ENCODE assay signal across 27 cellular contexts in the genomic region with DNA sequence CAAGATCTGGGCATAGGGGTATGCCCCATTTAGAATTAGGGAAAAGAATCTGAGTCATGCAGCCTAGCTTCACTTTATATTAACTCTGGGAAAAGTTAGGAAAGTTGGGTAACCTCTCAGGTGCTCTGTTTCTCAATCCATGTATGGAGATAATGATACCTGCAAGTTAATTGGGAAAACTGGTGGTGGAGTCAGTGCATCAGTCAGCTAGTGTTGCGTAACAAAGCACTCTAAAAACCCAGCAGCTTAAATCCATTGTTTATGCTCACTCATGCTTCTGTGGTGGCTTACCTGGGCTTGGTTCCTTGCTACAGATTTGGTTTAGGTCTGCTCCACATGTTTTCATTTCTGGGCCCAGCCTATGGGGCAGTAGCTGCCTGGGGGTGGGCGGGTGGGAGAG.
DNase-seq lines count a peak whose midpoint lies in the region; ATAC-seq, FAIRE-seq and TF ChIP-seq lines count a peak whose summit lies in the region.
"Had no signal": no experiment of that assay in that cellular context is flagged by ENCODE, and none has a peak within 500 bp of the region (broad histone marks: within the 10 kb centered on the region; RNA-seq: fewer than 3 reads in every experiment).

No MANE protein-coding gene starts in this region.

- H3K27ac Mint-ChIP-seq in activated CD4-positive, alpha-beta T cell treated with anti-CD3 and anti-CD28 coated beads for 36 hours: no peak overlapping the region
- H3K27ac Mint-ChIP-seq: CD4-positive, alpha-beta T cell had no signal

- no peak for DNase-seq in activated CD4-positive, alpha-beta T cell treated with anti-CD3 and anti-CD28 coated beads for 36 hours
- DNase-seq in activated CD4-positive, alpha-beta T cell treated with anti-CD3 and anti-CD28 coated beads, Interleukin-2, amount 50 U/mL, for 1 hour: no peak
- DNase-seq in IMR-90 (no peak), K562 (ENCODE audit: extremely low read depth in 1 of 4, low spot score in 3 of 4) (no peak), foreskin keratinocyte (no peak), NCI-H128 (lab: John Stamatoyannopoulos, UW; ENCODE audit: unreplicated experiment) (no peak)
- DNase-seq: ACHN; Caco-2; CD4-positive, alpha-beta T cell; DMS 273 treated with DMSO at 0.1 percent for 48 hours; DND-41; GM23248; HCEC 1CT; KBM-7; NCI-H1092; NCI-H1436 treated with DMSO at 0.1 percent for 48 hours; NCI-H1930; NCI-H345; NCI-H524; NCI-H774; NK-92 treated with Interleukin-12 subunit alpha and Interleukin-12 subunit beta, amount 100 ng/mL, for 24 hours; SHP77 had no signal

- no peak overlapping the region for H3K9ac ChIP-seq in IMR-90 (ENCODE audit: low read depth, low read length)
- H3K9ac ChIP-seq in K562 (ENCODE audit: insufficient read depth in 1 of 2, low read depth in 2 of 2, low read length in 2 of 2): no peak overlapping the region
- H3K9ac ChIP-seq: BLaER1, GM23248 had no signal

- H3K4me2 ChIP-seq in IMR-90 (ENCODE audit: low read depth, low read length) (no peak overlapping the region), K562 (ENCODE audit: insufficient read depth, low read length) (no peak overlapping the region)

- H2AK5ac ChIP-seq in IMR-90 (ENCODE audit: low read depth, low read length): no peak overlapping the region

- H3K4ac ChIP-seq in IMR-90 (ENCODE audit: low read depth, low read length): no peak overlapping the region

- no peak overlapping the region for H3K14ac ChIP-seq in IMR-90 (replicated peaks; ENCODE audit: low read depth, low read length)

- H3K9me3 Mint-ChIP-seq in activated CD4-positive, alpha-beta T cell treated with anti-CD3 and anti-CD28 coated beads for 36 hours (ENCODE audit: low read depth): no peaks in the 10 kb centered on the region
- H3K9me3 Mint-ChIP-seq: CD4-positive, alpha-beta T cell had no signal

- H3K27me3 ChIP-seq in IMR-90 (ENCODE audit: control insufficient read depth, insufficient read depth, low read length): no peaks in the 10 kb centered on the region
- no peaks in the 10 kb centered on the region for H3K27me3 ChIP-seq in K562 (ENCODE audit: control insufficient read depth in 2 of 2, insufficient read depth in 2 of 2, low read length in 2 of 2)
- no peaks in the 10 kb centered on the region for H3K27me3 ChIP-seq in foreskin keratinocyte
- H3K27me3 ChIP-seq: BLaER1 had no signal

- no peak overlapping the region for H3K23ac ChIP-seq in IMR-90 (ENCODE audit: low read depth, low read length)

- peaks cover 32 to 85% of the 10 kb centered on the region in 2 experiments for H3K79me1 ChIP-seq in IMR-90 (ENCODE audit: low read depth in 1 of 2, low read length in 2 of 2)

- TF ChIP-seq CTCF in IMR-90 (conservative IDR thresholded peaks at IDR 0.05; ENCODE audit: low read depth, low read length) (no peak), K562 (IDR thresholded peaks at IDR 0.05 in 2 of 3, conservative IDR thresholded peaks at IDR 0.05 in 1 of 3; ENCODE audit: insufficient read depth in 2 of 3, low read depth in 1 of 3, low read length in 3 of 3) (no peak), foreskin keratinocyte (conservative IDR thresholded peaks at IDR 0.05) (no peak)

- H2BK15ac ChIP-seq in IMR-90 (ENCODE audit: low read depth, low read length): no peak overlapping the region

- H4K8ac ChIP-seq in IMR-90 (ENCODE audit: low read depth in 2 of 2, low read length in 2 of 2): no peak overlapping the region; a peak in 1 of 4 replicates

- no peak overlapping the region for H3K56ac ChIP-seq in IMR-90 (ENCODE audit: extremely low read depth, insufficient read depth, low read length)

- no peak overlapping the region for H2AK9ac ChIP-seq in IMR-90 (replicated peaks; ENCODE audit: low read depth, low read length, poor library complexity)

- no peak for TF ChIP-seq RAD21 in IMR-90 (IDR thresholded peaks at IDR 0.05; ENCODE audit: low read length)
- no peak for TF ChIP-seq RAD21 in K562 (CRISPR knock-in tag; conservative IDR thresholded peaks at IDR 0.05 in 1 of 2, IDR thresholded peaks at IDR 0.05 in 1 of 2)

- ATAC-seq in activated CD4-positive, alpha-beta T cell treated with anti-CD3 and anti-CD28 coated beads for 36 hours: peak; percentile 9
- ATAC-seq in IMR-90 (ENCODE audit: low read depth) (no peak), K562 (no peak), foreskin keratinocyte (peak; percentile 14), HG03139 (IDR thresholded peaks at IDR 0.05; ENCODE audit: unreplicated experiment) (no peak), GM18868 (IDR thresholded peaks at IDR 0.05; ENCODE audit: unreplicated experiment) (no peak)
- ATAC-seq: GM12878 had no signal

- no peak overlapping the region for H3K4me3 Mint-ChIP-seq in activated CD4-positive, alpha-beta T cell treated with anti-CD3 and anti-CD28 coated beads for 36 hours
- H3K4me3 Mint-ChIP-seq: CD4-positive, alpha-beta T cell had no signal

- no peaks in the 10 kb centered on the region for H3K27me3 Mint-ChIP-seq in activated CD4-positive, alpha-beta T cell treated with anti-CD3 and anti-CD28 coated beads for 36 hours
- H3K27me3 Mint-ChIP-seq: CD4-positive, alpha-beta T cell had no signal

- no peak overlapping the region for H4K5ac ChIP-seq in IMR-90 (ENCODE audit: low read depth, low read length)

- in situ Hi-C loops in IMR-90 (cut with MboI; ENCODE audit: low sequenced_read_pairs) (no loop called here), K562 (cut with MboI) (no loop called here)

- no peaks in the 10 kb centered on the region; the same call in 2 of the 3 replicates for H3K79me2 ChIP-seq in K562 (ENCODE audit: control insufficient read depth, insufficient read depth, low read length)

- H3K36me3 ChIP-seq in IMR-90 (ENCODE audit: control insufficient read depth, insufficient read depth, low read length) (peaks cover 40% of the 10 kb centered on the region), K562 (ENCODE audit: control insufficient read depth, insufficient read depth, low read length) (no peaks in the 10 kb centered on the region; the same call in 1 of the 3 replicates)

- H3K18ac ChIP-seq in IMR-90 (ENCODE audit: low read depth, low read length): no peak overlapping the region

- TF ChIP-seq POLR2A in IMR-90 (IDR thresholded peaks at IDR 0.05; ENCODE audit: low read depth, low read length) (no peak), K562 (conservative IDR thresholded peaks at IDR 0.05) (no peak)

- CTCF ChIA-PET in activated CD4-positive, alpha-beta T cell treated with anti-CD3 and anti-CD28 coated beads for 36 hours (lab: Charles Lee): interaction anchor here (0.6 to 1.3 kb wide), 3 partner anchors 16 to 138 kb away, joined by 3 to 4 read pairs (median 3); no protein-coding TSS in a partner anchor
- CTCF ChIA-PET in IMR-90 (lab: Yijun Ruan, JAX) (no interaction called here), K562 (lab: Yijun Ruan, JAX; ENCODE audit: low intra/inter-chr PET ratio) (interaction anchor here (0.6 kb wide), 1 partner anchor 212 kb away, joined by 3 read pairs; no protein-coding TSS in a partner anchor)

- WGBS in IMR-90 (ENCODE audit: extremely low coverage in 2 of 2, insufficient read length in 1 of 2), 2 experiments: no CpG with 5 or more reads among the region's 2 CpGs
- WGBS in K562 (ENCODE audit: insufficient coverage, low coverage, missing lambda C conversion rate): 100% methylated on average over 2 of the region's 2 CpGs

- peaks cover 21% of the 10 kb centered on the region for H3K36me3 Mint-ChIP-seq in activated CD4-positive, alpha-beta T cell treated with anti-CD3 and anti-CD28 coated beads for 36 hours (ENCODE audit: low read depth)

- peaks cover 31% of the 10 kb centered on the region for H3K4me1 Mint-ChIP-seq in activated CD4-positive, alpha-beta T cell treated with anti-CD3 and anti-CD28 coated beads for 36 hours

- dilution Hi-C loops in IMR-90 (cut with HindIII; ENCODE audit: low sequenced_read_pairs, unreplicated experiment): no loop called here

- peaks cover 30% of the 10 kb centered on the region; the same call in 1 of the 2 replicates for H4K20me1 ChIP-seq in IMR-90 (ENCODE audit: insufficient read depth, low read length)
- 0 out of 2 replicates have a peak, but pooled peaks cover 3% of the 10 kb centered on the region for H4K20me1 ChIP-seq in K562 (replicated peaks; ENCODE audit: control insufficient read depth, insufficient read depth, low read length)

- H3K9me1 ChIP-seq in IMR-90 (ENCODE audit: insufficient read depth, low read length): peaks cover 31% of the 10 kb centered on the region
- no peaks in the 10 kb centered on the region for H3K9me1 ChIP-seq in K562 (ENCODE audit: control insufficient read depth, insufficient read depth, low read length)

- H3K9me3 ChIP-seq in IMR-90 (ENCODE audit: control insufficient read depth, insufficient read depth, low read length) (no peaks in the 10 kb centered on the region; the same call in 1 of the 2 replicates), K562 (replicated peaks; ENCODE audit: control insufficient read depth, insufficient read depth, low read depth, low read length) (0 out of 2 replicates have a peak, but pooled peaks cover 1% of the 10 kb centered on the region)
- H3K9me3 ChIP-seq: BLaER1, Caco-2 had no signal

- TF ChIP-seq EP300 in K562 (IDR thresholded peaks at IDR 0.05; ENCODE audit: low read length): no peak

- intact Hi-C loops in activated CD4-positive, alpha-beta T cell treated with anti-CD3 and anti-CD28 coated beads for 36 hours (cut with DNase I, micrococcal nuclease): no loop called here
- intact Hi-C loops in IMR-90 (cut with micrococcal nuclease) (no loop called here), K562 (cut with micrococcal nuclease) (no loop called here)

- no peak overlapping the region for H2BK120ac ChIP-seq in IMR-90 (ENCODE audit: low read depth, low read length)

- H2BK5ac ChIP-seq in IMR-90 (ENCODE audit: low read depth, low read length, poor library complexity, severe bottlenecking): no peak overlapping the region

- POLR2A ChIA-PET in activated CD4-positive, alpha-beta T cell treated with anti-CD3 and anti-CD28 coated beads for 36 hours (lab: Charles Lee): no interaction called here
- POLR2A ChIA-PET in IMR-90 (lab: Charles Lee; ENCODE audit: unreplicated experiment) (no interaction called here), K562 (lab: Yijun Ruan, JAX) (interaction anchor here (1.4 kb wide), 1 partner anchor 15 kb away, joined by 3 read pairs; no protein-coding TSS in a partner anchor)

- no peak overlapping the region for H2BK20ac ChIP-seq in IMR-90 (ENCODE audit: low read depth, low read length)

- peaks cover 21% of the 10 kb centered on the region for H3K4me1 ChIP-seq in IMR-90 (ENCODE audit: control insufficient read depth, insufficient read depth, low read length)
- peaks cover 0 to 5% of the 10 kb centered on the region in 2 experiments; a peak in 3 of 5 replicates for H3K4me1 ChIP-seq in K562 (replicated peaks in 1 of 2; ENCODE audit: control insufficient read depth in 2 of 2, insufficient read depth in 2 of 2, low read length in 2 of 2)
- peaks cover 7% of the 10 kb centered on the region for H3K4me1 ChIP-seq in foreskin keratinocyte

- BruUV-seq in IMR-90 (replicated peaks; lab: Mats Ljungman, UMichigan) (no TSS peak), K562 (replicated peaks; lab: Mats Ljungman, UMichigan) (no TSS peak)

- H2AFZ ChIP-seq in IMR-90 (replicated peaks; ENCODE audit: low read length, poor library complexity) (no peak overlapping the region), K562 (ENCODE audit: low read depth, low read length) (no peak overlapping the region)
- H2AFZ ChIP-seq: GM23248 had no signal

- H3K4me3 ChIP-seq in IMR-90 (ENCODE audit: insufficient read depth, low read depth, low read length) (no peak overlapping the region), K562 (no peak overlapping the region)
- H3K4me3 ChIP-seq: BLaER1, GM12878, GM23248 had no signal

- H3K27ac ChIP-seq in IMR-90 (ENCODE audit: insufficient read depth, low read length) (no peak overlapping the region), K562 (ENCODE audit: extremely low read depth, low read depth, low read length) (no peak overlapping the region), foreskin keratinocyte (no peak overlapping the region)
- H3K27ac ChIP-seq: 22Rv1, BLaER1, GM23248 had no signal

- no peak overlapping the region for H4K91ac ChIP-seq in IMR-90 (ENCODE audit: insufficient read depth, low read depth, low read length)

- no peak for FAIRE-seq in K562 (lab: Jason Lieb, UNC)
- FAIRE-seq: GM12878 had no signal

Comparison
In these comparisons a context has a peak if more than half of its experiments do, and no peak if none do; other contexts are left out.
1. ATAC-seq: peak in activated CD4-positive, alpha-beta T cell treated with anti-CD3 and anti-CD28 coated beads for 36 hours (single experiment) and foreskin keratinocyte (single experiment); none in IMR-90 (single experiment), K562 (single experiment), HG03139 (single experiment) and GM18868 (single experiment).